In the genomic region with DNA sequence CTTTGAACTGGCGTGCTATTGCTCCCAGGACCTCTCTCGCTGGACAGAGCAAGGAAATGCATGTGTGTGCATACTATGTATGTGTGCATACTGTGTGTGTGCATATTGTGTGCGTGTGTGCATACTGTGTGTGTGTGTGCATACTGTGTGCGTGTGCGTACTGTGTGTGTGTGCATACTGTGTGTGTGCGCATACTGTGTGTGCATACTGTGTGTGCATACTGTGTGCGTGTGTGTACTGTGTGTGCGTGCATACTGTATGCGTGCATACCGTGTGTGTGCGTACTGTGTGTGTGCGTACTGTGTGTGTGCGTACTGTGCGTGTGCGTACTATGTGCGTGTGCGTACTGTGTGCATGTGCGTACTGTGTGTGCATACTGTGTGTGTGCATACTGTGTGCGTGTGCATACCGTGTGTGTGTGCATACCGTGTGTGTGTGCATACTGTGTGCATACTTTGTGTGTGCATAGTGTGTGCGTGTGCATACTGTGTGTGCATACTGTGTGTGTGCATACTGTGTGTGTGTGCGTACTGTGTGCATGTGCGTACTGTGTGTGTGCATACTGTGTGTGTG, we compare ENCODE assay signal across 26 cellular contexts.
"Had no signal": no experiment of that assay in that cellular context is flagged by ENCODE, and none has a peak within 500 bp of the region (broad histone marks: within the 10 kb centered on the region; RNA-seq: fewer than 3 reads in every experiment).

No MANE protein-coding gene starts in this region.

- ATAC-seq: activated CD4-positive, CD25-positive, alpha-beta regulatory T cell treated with anti-CD3 and anti-CD28 coated beads, Interleukin-2, amount 50 U/mL, for 24 hours; effector memory CD8-positive, alpha-beta T cell; esophagus mucosa; left ventricle myocardium superior; natural killer cell treated with Interleukin-12 subunit alpha and Interleukin-12 subunit beta and Interleukin-15 and Interleukin-18, amount 100 ng/mL, for 72 hours; pancreas; right cardiac atrium; stimulated activated naive CD8-positive, alpha-beta T cell treated with anti-CD3 and anti-CD28 coated beads, Interleukin-15, Interleukin-2, amounts not matched to agents 100 U/mL and 50 U/mL, for 24 hours had no signal

- H3K4me3 ChIP-seq: adrenal gland, ascending aorta, dorsolateral prefrontal cortex, hepatocyte, pancreas, psoas muscle, thyroid gland had no signal

- FAIRE-seq: colon, endothelial cell of umbilical vein, pancreas had no signal

- H2AFZ ChIP-seq: hepatocyte had no signal

- H3K4me2 ChIP-seq: hepatocyte had no signal

- DNase-seq: activated CD4-positive, alpha-beta T cell treated with anti-CD3 and anti-CD28 coated beads, Interleukin-2, amount 50 U/mL, for 1 hour; activated CD8-positive, alpha-beta memory T cell treated with anti-CD3 and anti-CD28 coated beads, Interleukin-2, amount 50 U/mL, for 4 hours; activated naive CD4-positive, alpha-beta T cell; activated T-cell treated with anti-CD3 and anti-CD28 coated beads, Interleukin-2, amount 50 U/mL, for 24 hours; dorsolateral prefrontal cortex; effector memory CD8-positive, alpha-beta T cell; foreskin melanocyte; glutamatergic neuron; left ventricle myocardium superior; mammary epithelial cell; midbrain; pancreas; psoas muscle; right cardiac atrium; stimulated activated CD4-positive, alpha-beta T cell treated with anti-CD3 and anti-CD28 coated beads, Interleukin-12 subunit alpha, Interleukin-12 subunit beta, amount 100 ng/mL, for 4 hours; stimulated activated CD4-positive, alpha-beta T cell treated with anti-CD3 and anti-CD28 coated beads, Interleukin-4, amount 100 ng/mL, for 4 hours; stimulated activated naive CD8-positive, alpha-beta T cell treated with anti-CD3 and anti-CD28 coated beads, Interleukin-15, Interleukin-2, amounts not matched to agents 100 U/mL and 50 U/mL, for 24 hours; thyroid gland had no signal

- H3K27ac ChIP-seq: adrenal gland, ascending aorta, dorsolateral prefrontal cortex, hepatocyte, pancreas, psoas muscle, thyroid gland had no signal

- H3K4me1 ChIP-seq: adrenal gland, ascending aorta, pancreas, psoas muscle, thyroid gland had no signal

- H3K36me3 ChIP-seq: adrenal gland, ascending aorta, pancreas, thyroid gland had no signal

- H3K9me3 ChIP-seq: adrenal gland, ascending aorta, pancreas, psoas muscle, thyroid gland had no signal

- H3K27me3 ChIP-seq: adrenal gland, ascending aorta, dorsolateral prefrontal cortex, hepatocyte, pancreas, thyroid gland had no signal
